Comparison of ENCODE assay signal across 1 cellular context in the genomic region with DNA sequence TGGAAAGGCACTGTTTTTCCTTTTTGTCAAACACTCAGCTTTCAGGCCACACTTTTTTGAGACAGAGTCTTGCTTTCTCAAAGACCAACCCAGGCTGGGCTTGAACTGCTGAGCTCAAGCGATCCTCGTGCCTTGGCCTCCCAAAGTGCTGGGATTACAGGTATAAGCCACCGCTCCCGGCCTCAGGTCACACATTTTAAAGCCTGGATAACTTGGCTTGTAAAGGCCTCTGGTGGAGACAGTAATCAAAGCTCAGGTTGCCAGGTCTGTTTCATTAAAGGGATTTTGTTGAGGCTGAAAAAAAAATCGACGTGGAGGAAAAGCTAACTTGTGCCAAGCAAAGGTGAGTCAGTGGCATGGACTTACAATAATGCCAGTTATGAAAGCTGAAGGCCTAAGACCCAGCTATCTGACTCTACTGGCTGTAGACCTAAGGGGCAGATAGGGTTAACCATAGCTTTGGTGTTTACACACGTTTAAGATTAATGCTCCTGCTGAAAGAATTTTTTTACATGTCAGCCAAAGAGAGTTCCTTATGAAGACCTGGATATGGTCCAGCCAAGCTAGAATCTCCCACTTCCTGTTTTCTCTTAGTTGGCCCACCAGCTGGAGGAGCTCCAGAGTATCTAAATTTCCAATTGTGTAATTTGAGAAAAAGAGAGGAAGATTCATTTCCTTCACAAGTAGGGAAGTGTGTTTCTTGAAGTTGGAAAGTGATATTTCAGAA.
TF ChIP-seq lines count a peak whose summit lies in the region.

No MANE protein-coding gene starts in this region.

TF ChIP-seq in HepG2, 621 proteins besides CTCF, POLR2A, EP300 and RAD21 (continued from another document and continues in another):
- TF ChIP-seq, protein P1, sequence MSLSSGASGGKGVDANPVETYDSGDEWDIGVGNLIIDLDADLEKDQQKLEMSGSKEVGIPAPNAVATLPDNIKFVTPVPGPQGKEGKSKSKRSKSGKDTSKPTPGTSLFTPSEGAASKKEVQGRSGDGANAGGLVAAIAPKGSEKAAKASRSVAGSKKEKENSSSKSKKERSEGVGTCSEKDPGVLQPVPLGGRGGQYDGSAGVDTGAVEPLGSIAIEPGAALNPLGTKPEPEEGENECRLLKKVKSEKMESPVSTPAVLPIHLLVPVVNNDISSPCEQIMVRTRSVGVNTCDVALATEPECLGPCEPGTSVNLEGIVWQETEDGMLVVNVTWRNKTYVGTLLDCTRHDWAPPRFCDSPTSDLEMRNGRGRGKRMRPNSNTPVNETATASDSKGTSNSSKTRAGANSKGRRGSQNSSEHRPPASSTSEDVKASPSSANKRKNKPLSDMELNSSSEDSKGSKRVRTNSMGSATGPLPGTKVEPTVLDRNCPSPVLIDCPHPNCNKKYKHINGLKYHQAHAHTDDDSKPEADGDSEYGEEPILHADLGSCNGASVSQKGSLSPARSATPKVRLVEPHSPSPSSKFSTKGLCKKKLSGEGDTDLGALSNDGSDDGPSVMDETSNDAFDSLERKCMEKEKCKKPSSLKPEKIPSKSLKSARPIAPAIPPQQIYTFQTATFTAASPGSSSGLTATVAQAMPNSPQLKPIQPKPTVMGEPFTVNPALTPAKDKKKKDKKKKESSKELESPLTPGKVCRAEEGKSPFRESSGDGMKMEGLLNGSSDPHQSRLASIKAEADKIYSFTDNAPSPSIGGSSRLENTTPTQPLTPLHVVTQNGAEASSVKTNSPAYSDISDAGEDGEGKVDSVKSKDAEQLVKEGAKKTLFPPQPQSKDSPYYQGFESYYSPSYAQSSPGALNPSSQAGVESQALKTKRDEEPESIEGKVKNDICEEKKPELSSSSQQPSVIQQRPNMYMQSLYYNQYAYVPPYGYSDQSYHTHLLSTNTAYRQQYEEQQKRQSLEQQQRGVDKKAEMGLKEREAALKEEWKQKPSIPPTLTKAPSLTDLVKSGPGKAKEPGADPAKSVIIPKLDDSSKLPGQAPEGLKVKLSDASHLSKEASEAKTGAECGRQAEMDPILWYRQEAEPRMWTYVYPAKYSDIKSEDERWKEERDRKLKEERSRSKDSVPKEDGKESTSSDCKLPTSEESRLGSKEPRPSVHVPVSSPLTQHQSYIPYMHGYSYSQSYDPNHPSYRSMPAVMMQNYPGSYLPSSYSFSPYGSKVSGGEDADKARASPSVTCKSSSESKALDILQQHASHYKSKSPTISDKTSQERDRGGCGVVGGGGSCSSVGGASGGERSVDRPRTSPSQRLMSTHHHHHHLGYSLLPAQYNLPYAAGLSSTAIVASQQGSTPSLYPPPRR (CRISPR knock-in tag; IDR thresholded peaks at IDR 0.05; ENCODE audit: borderline replicate concordance): no peak
- TF ChIP-seq, protein P2, sequence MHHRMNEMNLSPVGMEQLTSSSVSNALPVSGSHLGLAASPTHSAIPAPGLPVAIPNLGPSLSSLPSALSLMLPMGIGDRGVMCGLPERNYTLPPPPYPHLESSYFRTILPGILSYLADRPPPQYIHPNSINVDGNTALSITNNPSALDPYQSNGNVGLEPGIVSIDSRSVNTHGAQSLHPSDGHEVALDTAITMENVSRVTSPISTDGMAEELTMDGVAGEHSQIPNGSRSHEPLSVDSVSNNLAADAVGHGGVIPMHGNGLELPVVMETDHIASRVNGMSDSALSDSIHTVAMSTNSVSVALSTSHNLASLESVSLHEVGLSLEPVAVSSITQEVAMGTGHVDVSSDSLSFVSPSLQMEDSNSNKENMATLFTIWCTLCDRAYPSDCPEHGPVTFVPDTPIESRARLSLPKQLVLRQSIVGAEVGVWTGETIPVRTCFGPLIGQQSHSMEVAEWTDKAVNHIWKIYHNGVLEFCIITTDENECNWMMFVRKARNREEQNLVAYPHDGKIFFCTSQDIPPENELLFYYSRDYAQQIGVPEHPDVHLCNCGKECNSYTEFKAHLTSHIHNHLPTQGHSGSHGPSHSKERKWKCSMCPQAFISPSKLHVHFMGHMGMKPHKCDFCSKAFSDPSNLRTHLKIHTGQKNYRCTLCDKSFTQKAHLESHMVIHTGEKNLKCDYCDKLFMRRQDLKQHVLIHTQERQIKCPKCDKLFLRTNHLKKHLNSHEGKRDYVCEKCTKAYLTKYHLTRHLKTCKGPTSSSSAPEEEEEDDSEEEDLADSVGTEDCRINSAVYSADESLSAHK (CRISPR knock-in tag; IDR thresholded peaks at IDR 0.05; ENCODE audit: borderline replicate concordance): no peak
- TF ChIP-seq, protein P3, sequence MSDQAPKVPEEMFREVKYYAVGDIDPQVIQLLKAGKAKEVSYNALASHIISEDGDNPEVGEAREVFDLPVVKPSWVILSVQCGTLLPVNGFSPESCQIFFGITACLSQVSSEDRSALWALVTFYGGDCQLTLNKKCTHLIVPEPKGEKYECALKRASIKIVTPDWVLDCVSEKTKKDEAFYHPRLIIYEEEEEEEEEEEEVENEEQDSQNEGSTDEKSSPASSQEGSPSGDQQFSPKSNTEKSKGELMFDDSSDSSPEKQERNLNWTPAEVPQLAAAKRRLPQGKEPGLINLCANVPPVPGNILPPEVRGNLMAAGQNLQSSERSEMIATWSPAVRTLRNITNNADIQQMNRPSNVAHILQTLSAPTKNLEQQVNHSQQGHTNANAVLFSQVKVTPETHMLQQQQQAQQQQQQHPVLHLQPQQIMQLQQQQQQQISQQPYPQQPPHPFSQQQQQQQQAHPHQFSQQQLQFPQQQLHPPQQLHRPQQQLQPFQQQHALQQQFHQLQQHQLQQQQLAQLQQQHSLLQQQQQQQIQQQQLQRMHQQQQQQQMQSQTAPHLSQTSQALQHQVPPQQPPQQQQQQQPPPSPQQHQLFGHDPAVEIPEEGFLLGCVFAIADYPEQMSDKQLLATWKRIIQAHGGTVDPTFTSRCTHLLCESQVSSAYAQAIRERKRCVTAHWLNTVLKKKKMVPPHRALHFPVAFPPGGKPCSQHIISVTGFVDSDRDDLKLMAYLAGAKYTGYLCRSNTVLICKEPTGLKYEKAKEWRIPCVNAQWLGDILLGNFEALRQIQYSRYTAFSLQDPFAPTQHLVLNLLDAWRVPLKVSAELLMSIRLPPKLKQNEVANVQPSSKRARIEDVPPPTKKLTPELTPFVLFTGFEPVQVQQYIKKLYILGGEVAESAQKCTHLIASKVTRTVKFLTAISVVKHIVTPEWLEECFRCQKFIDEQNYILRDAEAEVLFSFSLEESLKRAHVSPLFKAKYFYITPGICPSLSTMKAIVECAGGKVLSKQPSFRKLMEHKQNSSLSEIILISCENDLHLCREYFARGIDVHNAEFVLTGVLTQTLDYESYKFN (CRISPR knock-in tag; conservative IDR thresholded peaks at IDR 0.05): peak; percentile 29; the same call in 1 of the 2 replicates
- no peak for TF ChIP-seq MBD4 (IDR thresholded peaks at IDR 0.05; ENCODE audit: borderline replicate concordance, low read length)
- no peak for TF ChIP-seq AGO2 (optimal IDR thresholded peaks at IDR 0.05; ENCODE audit: low read depth, low read length)
- TF ChIP-seq JUND (CRISPR knock-in tag; IDR thresholded peaks at IDR 0.05): no peak
- TF ChIP-seq, protein P4, sequence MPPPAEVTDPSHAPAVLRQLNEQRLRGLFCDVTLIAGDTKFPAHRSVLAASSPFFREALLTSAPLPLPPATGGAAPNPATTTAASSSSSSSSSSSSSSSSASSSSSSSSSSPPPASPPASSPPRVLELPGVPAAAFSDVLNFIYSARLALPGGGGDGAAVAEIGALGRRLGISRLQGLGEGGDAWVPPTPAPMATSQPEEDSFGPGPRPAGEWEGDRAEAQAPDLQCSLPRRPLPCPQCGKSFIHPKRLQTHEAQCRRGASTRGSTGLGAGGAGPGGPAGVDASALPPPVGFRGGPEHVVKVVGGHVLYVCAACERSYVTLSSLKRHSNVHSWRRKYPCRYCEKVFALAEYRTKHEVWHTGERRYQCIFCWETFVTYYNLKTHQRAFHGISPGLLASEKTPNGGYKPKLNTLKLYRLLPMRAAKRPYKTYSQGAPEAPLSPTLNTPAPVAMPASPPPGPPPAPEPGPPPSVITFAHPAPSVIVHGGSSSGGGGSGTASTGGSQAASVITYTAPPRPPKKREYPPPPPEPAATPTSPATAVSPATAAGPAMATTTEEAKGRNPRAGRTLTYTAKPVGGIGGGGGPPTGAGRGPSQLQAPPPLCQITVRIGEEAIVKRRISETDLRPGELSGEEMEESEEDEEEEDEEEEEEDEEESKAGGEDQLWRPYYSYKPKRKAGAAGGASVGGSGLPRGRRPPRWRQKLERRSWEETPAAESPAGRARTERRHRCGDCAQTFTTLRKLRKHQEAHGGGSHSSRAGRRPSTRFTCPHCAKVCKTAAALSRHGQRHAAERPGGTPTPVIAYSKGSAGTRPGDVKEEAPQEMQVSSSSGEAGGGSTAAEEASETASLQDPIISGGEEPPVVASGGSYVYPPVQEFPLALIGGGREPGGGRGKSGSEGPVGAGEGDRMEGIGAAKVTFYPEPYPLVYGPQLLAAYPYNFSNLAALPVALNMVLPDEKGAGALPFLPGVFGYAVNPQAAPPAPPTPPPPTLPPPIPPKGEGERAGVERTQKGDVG (CRISPR knock-in tag; IDR thresholded peaks at IDR 0.05; ENCODE audit: borderline replicate concordance): no peak
- TF ChIP-seq PCBP1 (IDR thresholded peaks at IDR 0.05; ENCODE audit: borderline replicate concordance, low read depth, low read length): no peak
- TF ChIP-seq, protein P5, sequence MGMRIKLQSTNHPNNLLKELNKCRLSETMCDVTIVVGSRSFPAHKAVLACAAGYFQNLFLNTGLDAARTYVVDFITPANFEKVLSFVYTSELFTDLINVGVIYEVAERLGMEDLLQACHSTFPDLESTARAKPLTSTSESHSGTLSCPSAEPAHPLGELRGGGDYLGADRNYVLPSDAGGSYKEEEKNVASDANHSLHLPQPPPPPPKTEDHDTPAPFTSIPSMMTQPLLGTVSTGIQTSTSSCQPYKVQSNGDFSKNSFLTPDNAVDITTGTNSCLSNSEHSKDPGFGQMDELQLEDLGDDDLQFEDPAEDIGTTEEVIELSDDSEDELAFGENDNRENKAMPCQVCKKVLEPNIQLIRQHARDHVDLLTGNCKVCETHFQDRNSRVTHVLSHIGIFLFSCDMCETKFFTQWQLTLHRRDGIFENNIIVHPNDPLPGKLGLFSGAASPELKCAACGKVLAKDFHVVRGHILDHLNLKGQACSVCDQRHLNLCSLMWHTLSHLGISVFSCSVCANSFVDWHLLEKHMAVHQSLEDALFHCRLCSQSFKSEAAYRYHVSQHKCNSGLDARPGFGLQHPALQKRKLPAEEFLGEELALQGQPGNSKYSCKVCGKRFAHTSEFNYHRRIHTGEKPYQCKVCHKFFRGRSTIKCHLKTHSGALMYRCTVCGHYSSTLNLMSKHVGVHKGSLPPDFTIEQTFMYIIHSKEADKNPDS (CRISPR knock-in tag; IDR thresholded peaks at IDR 0.05): no peak
- no peak for TF ChIP-seq ZNF543 (CRISPR knock-in tag; IDR thresholded peaks at IDR 0.05)
- peak; percentile 61; the same call in 1 of the 2 replicates for TF ChIP-seq NFIC (IDR thresholded peaks at IDR 0.05; ENCODE audit: low read length)
- TF ChIP-seq ZNF558 (CRISPR knock-in tag; IDR thresholded peaks at IDR 0.05; ENCODE audit: borderline replicate concordance): no peak
- TF ChIP-seq, protein P6, sequence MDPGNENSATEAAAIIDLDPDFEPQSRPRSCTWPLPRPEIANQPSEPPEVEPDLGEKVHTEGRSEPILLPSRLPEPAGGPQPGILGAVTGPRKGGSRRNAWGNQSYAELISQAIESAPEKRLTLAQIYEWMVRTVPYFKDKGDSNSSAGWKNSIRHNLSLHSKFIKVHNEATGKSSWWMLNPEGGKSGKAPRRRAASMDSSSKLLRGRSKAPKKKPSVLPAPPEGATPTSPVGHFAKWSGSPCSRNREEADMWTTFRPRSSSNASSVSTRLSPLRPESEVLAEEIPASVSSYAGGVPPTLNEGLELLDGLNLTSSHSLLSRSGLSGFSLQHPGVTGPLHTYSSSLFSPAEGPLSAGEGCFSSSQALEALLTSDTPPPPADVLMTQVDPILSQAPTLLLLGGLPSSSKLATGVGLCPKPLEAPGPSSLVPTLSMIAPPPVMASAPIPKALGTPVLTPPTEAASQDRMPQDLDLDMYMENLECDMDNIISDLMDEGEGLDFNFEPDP (CRISPR knock-in tag; conservative IDR thresholded peaks at IDR 0.05): no peak
- no peak for TF ChIP-seq ZIK1 (CRISPR knock-in tag; IDR thresholded peaks at IDR 0.05; ENCODE audit: borderline replicate concordance, low read depth)
- TF ChIP-seq NCOA2 (CRISPR knock-in tag; IDR thresholded peaks at IDR 0.05): peak; percentile 37; the same call in 1 of the 2 replicates
- TF ChIP-seq POGZ (CRISPR knock-in tag; IDR thresholded peaks at IDR 0.05): no peak
- no peak for TF ChIP-seq TP53 (CRISPR knock-in tag; conservative IDR thresholded peaks at IDR 0.05)
- no peak for TF ChIP-seq PHF5A (CRISPR knock-in tag; IDR thresholded peaks at IDR 0.05; ENCODE audit: low read depth, unreplicated experiment)
- TF ChIP-seq HDAC2 (CRISPR knock-in tag; IDR thresholded peaks at IDR 0.05): no peak
- no peak; the same call in 1 of the 2 replicates for TF ChIP-seq RBFOX2 (IDR thresholded peaks at IDR 0.05; ENCODE audit: low read depth, low read length)
- TF ChIP-seq, protein P7, sequence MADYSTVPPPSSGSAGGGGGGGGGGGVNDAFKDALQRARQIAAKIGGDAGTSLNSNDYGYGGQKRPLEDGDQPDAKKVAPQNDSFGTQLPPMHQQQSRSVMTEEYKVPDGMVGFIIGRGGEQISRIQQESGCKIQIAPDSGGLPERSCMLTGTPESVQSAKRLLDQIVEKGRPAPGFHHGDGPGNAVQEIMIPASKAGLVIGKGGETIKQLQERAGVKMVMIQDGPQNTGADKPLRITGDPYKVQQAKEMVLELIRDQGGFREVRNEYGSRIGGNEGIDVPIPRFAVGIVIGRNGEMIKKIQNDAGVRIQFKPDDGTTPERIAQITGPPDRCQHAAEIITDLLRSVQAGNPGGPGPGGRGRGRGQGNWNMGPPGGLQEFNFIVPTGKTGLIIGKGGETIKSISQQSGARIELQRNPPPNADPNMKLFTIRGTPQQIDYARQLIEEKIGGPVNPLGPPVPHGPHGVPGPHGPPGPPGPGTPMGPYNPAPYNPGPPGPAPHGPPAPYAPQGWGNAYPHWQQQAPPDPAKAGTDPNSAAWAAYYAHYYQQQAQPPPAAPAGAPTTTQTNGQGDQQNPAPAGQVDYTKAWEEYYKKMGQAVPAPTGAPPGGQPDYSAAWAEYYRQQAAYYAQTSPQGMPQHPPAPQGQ (CRISPR knock-in tag; IDR thresholded peaks at IDR 0.05; ENCODE audit: borderline replicate concordance): no peak
- TF ChIP-seq, protein P8, sequence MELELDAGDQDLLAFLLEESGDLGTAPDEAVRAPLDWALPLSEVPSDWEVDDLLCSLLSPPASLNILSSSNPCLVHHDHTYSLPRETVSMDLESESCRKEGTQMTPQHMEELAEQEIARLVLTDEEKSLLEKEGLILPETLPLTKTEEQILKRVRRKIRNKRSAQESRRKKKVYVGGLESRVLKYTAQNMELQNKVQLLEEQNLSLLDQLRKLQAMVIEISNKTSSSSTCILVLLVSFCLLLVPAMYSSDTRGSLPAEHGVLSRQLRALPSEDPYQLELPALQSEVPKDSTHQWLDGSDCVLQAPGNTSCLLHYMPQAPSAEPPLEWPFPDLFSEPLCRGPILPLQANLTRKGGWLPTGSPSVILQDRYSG (CRISPR knock-in tag; IDR thresholded peaks at IDR 0.05): no peak
- no peak for TF ChIP-seq FOXJ3 (CRISPR knock-in tag; IDR thresholded peaks at IDR 0.05; ENCODE audit: borderline replicate concordance)
- TF ChIP-seq CENPT (CRISPR knock-in tag; IDR thresholded peaks at IDR 0.05; ENCODE audit: low read depth): no peak
